Comparison of ENCODE assay signal across 19 cellular contexts in the genomic region with DNA sequence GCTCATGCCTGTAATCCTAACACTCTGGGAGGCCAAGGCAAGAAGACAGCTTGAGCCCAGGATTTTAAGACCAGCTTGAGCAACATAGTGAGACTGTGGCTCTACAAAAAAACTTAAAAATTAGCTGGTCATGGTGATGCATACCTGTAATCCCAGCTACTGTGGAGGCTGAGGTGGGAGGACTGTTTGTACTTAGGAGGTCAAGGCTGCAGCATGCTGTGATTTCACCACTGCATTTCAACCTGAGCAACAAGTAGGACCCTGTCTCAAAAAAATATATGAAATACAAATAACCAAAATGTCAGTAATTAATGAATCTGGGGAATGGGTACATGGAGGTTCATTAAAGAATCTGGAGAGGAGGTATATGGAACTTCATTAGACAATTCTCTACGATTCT. TPM values are rescaled to one million over a fixed set of nuclear protein-coding genes. Genes with fewer than 3 reads are reported as not detected.
DNase-seq lines count a peak whose midpoint lies in the region; ATAC-seq, FAIRE-seq and TF ChIP-seq lines count a peak whose summit lies in the region.
"Had no signal": no experiment of that assay in that cellular context is flagged by ENCODE, and none has a peak within 500 bp of the region (broad histone marks: within the 10 kb centered on the region; RNA-seq: fewer than 3 reads in every experiment).

No MANE protein-coding gene starts in this region.

- peaks cover 81% of the 10 kb centered on the region for H3K4me1 Mint-ChIP-seq in activated CD4-positive, alpha-beta T cell treated with anti-CD3 and anti-CD28 coated beads for 36 hours
- peaks cover 21% of the 10 kb centered on the region for H3K4me1 Mint-ChIP-seq in astrocyte (ENCODE audit: low read depth, unreplicated experiment)
- peaks cover 72% of the 10 kb centered on the region for H3K4me1 Mint-ChIP-seq in osteocyte (ENCODE audit: unreplicated experiment)

- intact Hi-C loops in activated CD4-positive, alpha-beta T cell treated with anti-CD3 and anti-CD28 coated beads for 36 hours (cut with DNase I, micrococcal nuclease) = loop anchor here in 1 of 2 experiments (2.0 kb wide), 1 partner anchor 14 kb away; no protein-coding TSS in a partner anchor

- H3K27ac ChIP-seq in HEK293 (ENCODE audit: extremely low read depth, low read depth, low read length) = no peak overlapping the region
- peak overlapping the region; percentile 31 for H3K27ac ChIP-seq in astrocyte (ENCODE audit: low read depth, low read length)
- H3K27ac ChIP-seq: esophagus muscularis mucosa, RWPE1, upper lobe of left lung had no signal

- ATAC-seq in activated CD4-positive, alpha-beta T cell treated with anti-CD3 and anti-CD28 coated beads for 36 hours = no peak
- ATAC-seq in HG02973 (IDR thresholded peaks at IDR 0.05; ENCODE audit: unreplicated experiment) = no peak

- H3K36me3 ChIP-seq in HEK293 (ENCODE audit: control insufficient read depth in 2 of 2, insufficient read depth in 1 of 2, low read length in 2 of 2) (peaks cover 0 to 9% of the 10 kb centered on the region in 2 experiments; a peak in 1 of 3 replicates), astrocyte (ENCODE audit: insufficient read depth, low read length) (no peaks in the 10 kb centered on the region)

- peak overlapping the region; percentile 65 for H3K4me2 ChIP-seq in astrocyte (ENCODE audit: low read length)

- peak overlapping the region; percentile 69 for H3K27ac Mint-ChIP-seq in activated CD4-positive, alpha-beta T cell treated with anti-CD3 and anti-CD28 coated beads for 36 hours
- peak overlapping the region; percentile 63 for H3K27ac Mint-ChIP-seq in astrocyte (ENCODE audit: unreplicated experiment)
- H3K27ac Mint-ChIP-seq in osteocyte (ENCODE audit: unreplicated experiment) = peak overlapping the region; percentile 77

- H3K9me3 Mint-ChIP-seq in activated CD4-positive, alpha-beta T cell treated with anti-CD3 and anti-CD28 coated beads for 36 hours (ENCODE audit: low read depth) = peaks cover 2% of the 10 kb centered on the region
- H3K9me3 Mint-ChIP-seq in astrocyte (ENCODE audit: unreplicated experiment) = no peaks in the 10 kb centered on the region
- no peaks in the 10 kb centered on the region for H3K9me3 Mint-ChIP-seq in osteocyte (ENCODE audit: unreplicated experiment)

- H3K27me3 Mint-ChIP-seq in activated CD4-positive, alpha-beta T cell treated with anti-CD3 and anti-CD28 coated beads for 36 hours = no peaks in the 10 kb centered on the region
- no peaks in the 10 kb centered on the region for H3K27me3 Mint-ChIP-seq in astrocyte (ENCODE audit: low read depth, unreplicated experiment)
- H3K27me3 Mint-ChIP-seq in osteocyte (ENCODE audit: unreplicated experiment) = no peaks in the 10 kb centered on the region
- H3K27me3 Mint-ChIP-seq: activated naive CD4-positive, alpha-beta T cell treated with anti-CD3 and anti-CD28 coated beads, Interleukin-2, amount 10 ng/mL, durations not matched to agents 7 days and 5 days had no signal

- no peaks in the 10 kb centered on the region for H4K20me1 ChIP-seq in astrocyte (ENCODE audit: insufficient read depth, low read length)

- no peak for FAIRE-seq in astrocyte (lab: Jason Lieb, UNC)

- CTCF ChIA-PET in activated CD4-positive, alpha-beta T cell treated with anti-CD3 and anti-CD28 coated beads for 36 hours (lab: Charles Lee) = interaction anchor here (0.5 to 2.0 kb wide), 6 partner anchors 8 to 389 kb away, joined by 3 to 18 read pairs (median 4); a partner anchor contains a TSS
- CTCF ChIA-PET in HEK293 (lab: Yijun Ruan, JAX) = interaction anchor here (0.8 to 2.3 kb wide), 4 partner anchors 11 to 91 kb away, joined by 3 to 8 read pairs (median 4); a partner anchor contains a TSS

- H2AFZ ChIP-seq in astrocyte (ENCODE audit: low read depth, low read length) = no peak overlapping the region

- POLR2A ChIA-PET in activated CD4-positive, alpha-beta T cell treated with anti-CD3 and anti-CD28 coated beads for 36 hours (lab: Charles Lee) = interaction anchor here (0.6 kb wide), 2 partner anchors 9 to 580 kb away, joined by 3 read pairs; no protein-coding TSS in a partner anchor
- POLR2A ChIA-PET in HEK293 (lab: Yijun Ruan, JAX) = interaction anchor here (1.2 kb wide), 1 partner anchor 8 kb away, joined by 4 read pairs; no protein-coding TSS in a partner anchor

- TF ChIP-seq CTCF in HEK293 (tag by site-specific recombination; IDR thresholded peaks at IDR 0.05) = no peak
- TF ChIP-seq CTCF in astrocyte (IDR thresholded peaks at IDR 0.05; ENCODE audit: insufficient read depth, low read depth, low read length) = no peak
- TF ChIP-seq CTCF in osteocyte (IDR thresholded peaks at IDR 0.05) = no peak

- no peak overlapping the region for H3K4me3 ChIP-seq in HEK293 (ENCODE audit: low read depth, low read length)
- H3K4me3 ChIP-seq in astrocyte (ENCODE audit: insufficient read depth, low read depth, low read length) = no peak overlapping the region
- H3K4me3 ChIP-seq: upper lobe of left lung had no signal

- H3K9ac ChIP-seq in astrocyte (ENCODE audit: low read length) = no peak overlapping the region

- no peak for DNase-seq in activated CD4-positive, alpha-beta T cell treated with anti-CD3 and anti-CD28 coated beads for 36 hours
- DNase-seq in activated CD4-positive, alpha-beta T cell treated with anti-CD3 and anti-CD28 coated beads, Interleukin-2, amount 50 U/mL, for 1 hour = no peak
- no peak for DNase-seq in astrocyte (ENCODE audit: low read depth)
- no peak for DNase-seq in osteocyte (ENCODE audit: extremely low spot score, unreplicated experiment)
- DNase-seq in kidney tubule cell (ENCODE audit: low spot score) = no peak
- DNase-seq in EL = no peak
- DNase-seq: 8988T; activated CD4-positive, alpha-beta T cell treated with anti-CD3 and anti-CD28 coated beads for 1 hour; activated CD8-positive, alpha-beta memory T cell treated with anti-CD3 and anti-CD28 coated beads, Interleukin-2, amount 50 U/mL, for 4 hours; activated naive CD4-positive, alpha-beta T cell treated with anti-CD3 and anti-CD28 coated beads, Interleukin-2, amount 10 ng/mL, durations not matched to agents 7 days and 5 days; effector memory CD4-positive, alpha-beta T cell; midbrain; NCI-H1417; NCI-H524 treated with DMSO at 0.1 percent for 48 hours; upper lobe of left lung had no signal

- H3K27me3 ChIP-seq in astrocyte (ENCODE audit: insufficient read depth, low read length) = no peaks in the 10 kb centered on the region
- H3K27me3 ChIP-seq: esophagus muscularis mucosa, upper lobe of left lung had no signal

- H3K9me3 ChIP-seq in HEK293 (ENCODE audit: control insufficient read depth, insufficient read depth, low read depth, low read length) (no peaks in the 10 kb centered on the region), astrocyte (ENCODE audit: insufficient read depth, low read depth, low read length) (no peaks in the 10 kb centered on the region)
- H3K9me3 ChIP-seq: esophagus muscularis mucosa, upper lobe of left lung had no signal

- peaks cover 30% of the 10 kb centered on the region for H3K36me3 Mint-ChIP-seq in activated CD4-positive, alpha-beta T cell treated with anti-CD3 and anti-CD28 coated beads for 36 hours (ENCODE audit: low read depth)
- H3K36me3 Mint-ChIP-seq in astrocyte (ENCODE audit: low read depth, unreplicated experiment) = no peaks in the 10 kb centered on the region
- H3K36me3 Mint-ChIP-seq in osteocyte (ENCODE audit: unreplicated experiment) = peaks cover 13% of the 10 kb centered on the region

- H3K4me1 ChIP-seq in HEK293 (ENCODE audit: control insufficient read depth, insufficient read depth, low read length) (peaks cover 16% of the 10 kb centered on the region; the same call in 1 of the 2 replicates), astrocyte (ENCODE audit: insufficient read depth, low read length) (peaks cover 11% of the 10 kb centered on the region)

- H3K4me3 Mint-ChIP-seq in activated CD4-positive, alpha-beta T cell treated with anti-CD3 and anti-CD28 coated beads for 36 hours = no peak overlapping the region
- no peak overlapping the region for H3K4me3 Mint-ChIP-seq in astrocyte (ENCODE audit: unreplicated experiment)
- peak overlapping the region; percentile 14 for H3K4me3 Mint-ChIP-seq in osteocyte (ENCODE audit: unreplicated experiment)
- H3K4me3 Mint-ChIP-seq: activated naive CD4-positive, alpha-beta T cell treated with anti-CD3 and anti-CD28 coated beads, Interleukin-2, amount 10 ng/mL, durations not matched to agents 7 days and 5 days had no signal

- peaks cover 4% of the 10 kb centered on the region for H3K79me2 ChIP-seq in astrocyte (ENCODE audit: insufficient read depth, low read length)

TF ChIP-seq in HEK293, 187 proteins besides CTCF, POLR2A, EP300 and RAD21 (continues in another document):
- TF ChIP-seq, protein P1, sequence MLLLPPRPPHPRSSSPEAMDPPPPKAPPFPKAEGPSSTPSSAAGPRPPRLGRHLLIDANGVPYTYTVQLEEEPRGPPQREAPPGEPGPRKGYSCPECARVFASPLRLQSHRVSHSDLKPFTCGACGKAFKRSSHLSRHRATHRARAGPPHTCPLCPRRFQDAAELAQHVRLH (tag by site-specific recombination; IDR thresholded peaks at IDR 0.05) = no peak
- TF ChIP-seq IKZF3 (tag by site-specific recombination; IDR thresholded peaks at IDR 0.05) = no peak
- no peak for TF ChIP-seq ZNF473 (tag by site-specific recombination; IDR thresholded peaks at IDR 0.05)
- TF ChIP-seq SCRT1 (tag by site-specific recombination; IDR thresholded peaks at IDR 0.05; ENCODE audit: borderline replicate concordance) = 0 out of 2 replicates have a peak, but pooled peaks have one; percentile 11
- TF ChIP-seq ZNF175 (tag by site-specific recombination; IDR thresholded peaks at IDR 0.05) = no peak
- peak; percentile 77 for TF ChIP-seq SCRT2 (tag by site-specific recombination; IDR thresholded peaks at IDR 0.05)
- TF ChIP-seq, protein P2, sequence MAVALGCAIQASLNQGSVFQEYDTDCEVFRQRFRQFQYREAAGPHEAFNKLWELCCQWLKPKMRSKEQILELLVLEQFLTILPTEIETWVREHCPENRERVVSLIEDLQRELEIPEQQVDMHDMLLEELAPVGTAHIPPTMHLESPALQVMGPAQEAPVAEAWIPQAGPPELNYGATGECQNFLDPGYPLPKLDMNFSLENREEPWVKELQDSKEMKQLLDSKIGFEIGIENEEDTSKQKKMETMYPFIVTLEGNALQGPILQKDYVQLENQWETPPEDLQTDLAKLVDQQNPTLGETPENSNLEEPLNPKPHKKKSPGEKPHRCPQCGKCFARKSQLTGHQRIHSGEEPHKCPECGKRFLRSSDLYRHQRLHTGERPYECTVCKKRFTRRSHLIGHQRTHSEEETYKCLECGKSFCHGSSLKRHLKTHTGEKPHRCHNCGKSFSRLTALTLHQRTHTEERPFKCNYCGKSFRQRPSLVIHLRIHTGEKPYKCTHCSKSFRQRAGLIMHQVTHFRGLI (tag by site-specific recombination; IDR thresholded peaks at IDR 0.05) = no peak
- TF ChIP-seq ZNF174 (tag by site-specific recombination; IDR thresholded peaks at IDR 0.05) = no peak

RNA-seq across cellular contexts. Expression of a gene that starts 9.9 kb away (rescaled TPM):
- total RNA-seq in activated CD4-positive, alpha-beta T cell treated with anti-CD3 and anti-CD28 coated beads for 36 hours = 100 to 1,000 TPM; 140 to 141 TPM
- total RNA-seq in astrocyte (4.2 and 4.6 TPM in 2 replicates), osteocyte (108 and 112 TPM in 2 replicates)

RNA-seq across cellular contexts. Expression of a gene that starts 58.0 kb away (rescaled TPM):
- 1 to 10 TPM; 1.3 to 3.0 TPM for total RNA-seq in activated CD4-positive, alpha-beta T cell treated with anti-CD3 and anti-CD28 coated beads for 36 hours
- 0.25 TPM in 1 of 2 replicates, not detected in the other for total RNA-seq in astrocyte
- total RNA-seq in osteocyte = 1.3 and 2.5 TPM in 2 replicates

Comparison
In these comparisons a context has a peak if more than half of its experiments do, and no peak if none do; other contexts are left out.
1. RNA of a gene that starts 9.9 kb away (total RNA-seq): 140 to 141 TPM in activated CD4-positive, alpha-beta T cell treated with anti-CD3 and anti-CD28 coated beads for 36 hours and 108 to 112 TPM in osteocyte; 4.2 to 4.6 TPM in astrocyte; every median in the first group is over 10 times any median in the second.
2. Peak in every context shown above with its lines, with median percentiles within 50 percentile points of each other: H3K27ac Mint-ChIP-seq.